21 cellular contexts compared by ENCODE assay signal in genomic region chr17:13806023-13806553, GRCh38.
"Had no signal": no experiment of that assay in that cellular context is flagged by ENCODE, and none has a peak within 500 bp of the region (broad histone marks: within the 10 kb centered on the region; RNA-seq: fewer than 3 reads in every experiment).

No MANE protein-coding gene starts in this region.

- DNase-seq: activated CD4-positive, alpha-beta T cell treated with anti-CD3 and anti-CD28 coated beads for 48 hours; activated CD8-positive, alpha-beta T cell treated with anti-CD3 and anti-CD28 coated beads for 36 hours; activated naive CD4-positive, alpha-beta T cell; activated T-cell treated with anti-CD3 and anti-CD28 coated beads, Interleukin-2, amount 50 U/mL, for 4 hours; amniotic stem cell; brain microvascular endothelial cell; endodermal cell; left lung; lower lobe of right lung; mesenchymal stem cell; naive thymus-derived CD8-positive, alpha-beta T cell; nucleus accumbens; right cardiac atrium; stimulated activated CD4-positive, alpha-beta T cell treated with anti-CD3 and anti-CD28 coated beads, Interleukin-15, amount 100 ng/mL, for 24 hours; stimulated activated CD4-positive, alpha-beta T cell treated with anti-CD3 and anti-CD28 coated beads, Interleukin-2, amount 100 ng/mL, for 24 hours; stimulated activated naive B cell treated with anti-CD40 and anti-IgM and Interleukin-4, amounts not matched to agents 10 μg/mL and 1 μg/mL and 100 μg/mL, for 72 hours; stomach; thyroid gland; upper lobe of right lung had no signal

- H3K4me3 ChIP-seq: left lung, lower lobe of right lung, stomach, thyroid gland, upper lobe of right lung had no signal

- H3K27me3 ChIP-seq: brain microvascular endothelial cell, left lung, stomach, thyroid gland, upper lobe of right lung had no signal

- H3K27ac ChIP-seq: brain microvascular endothelial cell, left lung, lower lobe of right lung, parathyroid adenoma, stomach, thyroid gland, upper lobe of right lung, VCaP had no signal

- H3K9me3 ChIP-seq: left lung, lower lobe of right lung, stomach, thyroid gland, upper lobe of right lung had no signal

- H3K4me1 ChIP-seq: left lung, lower lobe of right lung, parathyroid adenoma, stomach, thyroid gland, upper lobe of right lung had no signal

- H3K36me3 ChIP-seq: brain microvascular endothelial cell, left lung, lower lobe of right lung, stomach, thyroid gland, upper lobe of right lung had no signal
